In genomic region chr7:142969183-142969582, GRCh38 we compare ENCODE assay signal across 28 cellular contexts. TPM values are rescaled to one million over a fixed set of nuclear protein-coding genes. Genes with fewer than 3 reads are reported as not detected.
"Had no signal": no experiment of that assay in that cellular context is flagged by ENCODE, and none has a peak within 500 bp of the region (broad histone marks: within the 10 kb centered on the region; RNA-seq: fewer than 3 reads in every experiment).

No MANE protein-coding gene starts in this region.

- ATAC-seq: effector memory CD8-positive, alpha-beta T cell; esophagus mucosa; gastrocnemius medialis; heart right ventricle; left lung; left ventricle myocardium superior; lower lobe of right lung had no signal

- DNase-seq: colonic mucosa; cortex of kidney; effector CD8-positive, alpha-beta T cell; effector memory CD8-positive, alpha-beta T cell; endodermal cell; erythroblast; esophagus squamous epithelium; foreskin fibroblast; foreskin melanocyte; gastrocnemius medialis; heart right ventricle; hippocampal formation; left cardiac atrium; left lung; left ventricle myocardium superior; lower lobe of right lung; mesendoderm; midbrain had no signal

- H3K27ac ChIP-seq: colonic mucosa, epithelial cell of prostate, esophagus squamous epithelium, gastrocnemius medialis, heart right ventricle, left lung, lower lobe of right lung had no signal

- H3K36me3 ChIP-seq: colonic mucosa, esophagus squamous epithelium, gastrocnemius medialis, heart right ventricle, left lung, lower lobe of right lung had no signal

- H3K4me1 ChIP-seq: colonic mucosa, esophagus squamous epithelium, gastrocnemius medialis, heart right ventricle, left lung, lower lobe of right lung had no signal

- H3K27me3 ChIP-seq: colonic mucosa, gastrocnemius medialis had no signal

- H3K9me3 ChIP-seq: colonic mucosa, esophagus squamous epithelium, gastrocnemius medialis, left lung, lower lobe of right lung had no signal

- H3K4me3 ChIP-seq: colonic mucosa, esophagus squamous epithelium, gastrocnemius medialis, heart right ventricle, left lung, lower lobe of right lung had no signal

RNA-seq across cellular contexts. Expression of gene KEL, which starts 7.0 kb away (rescaled TPM):
- total RNA-seq: gastrocnemius medialis, kidney epithelial cell, lung microvascular endothelial cell had no signal

RNA-seq across cellular contexts. Expression of gene LLCFC1, which starts 29.9 kb away (rescaled TPM):
- total RNA-seq: chondrocyte, colonic mucosa, dermis microvascular lymphatic vessel endothelial cell, endodermal cell, esophagus mucosa, esophagus squamous epithelium, gastrocnemius medialis, heart right ventricle, kidney epithelial cell, left cardiac atrium, left ventricle myocardium superior, lower leg skin, lower lobe of right lung, lung microvascular endothelial cell, mononuclear cell, mucosa of gallbladder had no signal
- polyA plus RNA-seq: heart right ventricle, keratinocyte had no signal

RNA-seq across cellular contexts. Expression of gene TRPV5, which starts 35.6 kb away (rescaled TPM):
- total RNA-seq: chondrocyte, colonic mucosa, dermis microvascular lymphatic vessel endothelial cell, esophagus mucosa, esophagus squamous epithelium, gastrocnemius medialis, heart right ventricle, kidney epithelial cell, left cardiac atrium, left lung, left ventricle myocardium superior, lower leg skin, lower lobe of right lung, lung microvascular endothelial cell, mononuclear cell, mucosa of gallbladder had no signal
- polyA plus RNA-seq: heart right ventricle, keratinocyte had no signal

RNA-seq across cellular contexts. Expression of gene OR9A2, which starts 57.7 kb away (rescaled TPM):
- total RNA-seq: chondrocyte, colonic mucosa, dermis microvascular lymphatic vessel endothelial cell, endodermal cell, esophagus mucosa, esophagus squamous epithelium, gastrocnemius medialis, kidney epithelial cell, left cardiac atrium, left lung, left ventricle myocardium superior, lower leg skin, lower lobe of right lung, lung microvascular endothelial cell, mononuclear cell, mucosa of gallbladder had no signal
- polyA plus RNA-seq: heart right ventricle, keratinocyte had no signal
